1 cellular context compared by ENCODE assay signal in the genomic region with DNA sequence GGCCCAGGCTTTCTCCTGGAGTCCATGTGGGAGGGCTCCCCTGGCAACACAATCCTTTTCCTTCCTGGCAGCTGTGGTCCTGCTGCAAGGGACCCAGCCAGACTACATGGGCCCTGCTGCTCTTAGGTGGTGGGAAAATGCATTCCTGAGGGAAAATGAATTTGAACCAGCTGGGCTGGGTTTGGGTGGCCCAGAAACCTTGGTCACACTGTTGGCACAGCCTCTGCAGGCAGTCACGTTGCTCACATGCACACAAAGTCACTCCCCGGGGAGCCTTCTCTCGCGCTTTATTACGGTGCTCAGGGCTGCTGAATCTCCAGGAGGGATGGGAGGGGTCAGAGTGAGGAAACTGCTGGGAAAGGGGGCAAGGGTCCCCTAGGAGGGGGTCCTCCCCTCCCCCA.
TF ChIP-seq lines count a peak whose summit lies in the region.

No MANE protein-coding gene starts in this region.

TF ChIP-seq in liver, 16 proteins besides CTCF, POLR2A, EP300 and RAD21:
- TF ChIP-seq, protein P1, sequence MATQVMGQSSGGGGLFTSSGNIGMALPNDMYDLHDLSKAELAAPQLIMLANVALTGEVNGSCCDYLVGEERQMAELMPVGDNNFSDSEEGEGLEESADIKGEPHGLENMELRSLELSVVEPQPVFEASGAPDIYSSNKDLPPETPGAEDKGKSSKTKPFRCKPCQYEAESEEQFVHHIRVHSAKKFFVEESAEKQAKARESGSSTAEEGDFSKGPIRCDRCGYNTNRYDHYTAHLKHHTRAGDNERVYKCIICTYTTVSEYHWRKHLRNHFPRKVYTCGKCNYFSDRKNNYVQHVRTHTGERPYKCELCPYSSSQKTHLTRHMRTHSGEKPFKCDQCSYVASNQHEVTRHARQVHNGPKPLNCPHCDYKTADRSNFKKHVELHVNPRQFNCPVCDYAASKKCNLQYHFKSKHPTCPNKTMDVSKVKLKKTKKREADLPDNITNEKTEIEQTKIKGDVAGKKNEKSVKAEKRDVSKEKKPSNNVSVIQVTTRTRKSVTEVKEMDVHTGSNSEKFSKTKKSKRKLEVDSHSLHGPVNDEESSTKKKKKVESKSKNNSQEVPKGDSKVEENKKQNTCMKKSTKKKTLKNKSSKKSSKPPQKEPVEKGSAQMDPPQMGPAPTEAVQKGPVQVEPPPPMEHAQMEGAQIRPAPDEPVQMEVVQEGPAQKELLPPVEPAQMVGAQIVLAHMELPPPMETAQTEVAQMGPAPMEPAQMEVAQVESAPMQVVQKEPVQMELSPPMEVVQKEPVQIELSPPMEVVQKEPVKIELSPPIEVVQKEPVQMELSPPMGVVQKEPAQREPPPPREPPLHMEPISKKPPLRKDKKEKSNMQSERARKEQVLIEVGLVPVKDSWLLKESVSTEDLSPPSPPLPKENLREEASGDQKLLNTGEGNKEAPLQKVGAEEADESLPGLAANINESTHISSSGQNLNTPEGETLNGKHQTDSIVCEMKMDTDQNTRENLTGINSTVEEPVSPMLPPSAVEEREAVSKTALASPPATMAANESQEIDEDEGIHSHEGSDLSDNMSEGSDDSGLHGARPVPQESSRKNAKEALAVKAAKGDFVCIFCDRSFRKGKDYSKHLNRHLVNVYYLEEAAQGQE (IDR thresholded peaks at IDR 0.05) = no peak
- TF ChIP-seq SP1 (IDR thresholded peaks at IDR 0.05) = no peak
- TF ChIP-seq RXRA (IDR thresholded peaks at IDR 0.05) = peak in 1 of 2 donors; percentile 44
- no peak for TF ChIP-seq YY1 (IDR thresholded peaks at IDR 0.05)
- TF ChIP-seq, protein P2, sequence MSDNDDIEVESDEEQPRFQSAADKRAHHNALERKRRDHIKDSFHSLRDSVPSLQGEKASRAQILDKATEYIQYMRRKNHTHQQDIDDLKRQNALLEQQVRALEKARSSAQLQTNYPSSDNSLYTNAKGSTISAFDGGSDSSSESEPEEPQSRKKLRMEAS (IDR thresholded peaks at IDR 0.05) = no peak
- TF ChIP-seq TAF1 (conservative IDR thresholded peaks at IDR 0.05) = no peak
- TF ChIP-seq NR2F2 (IDR thresholded peaks at IDR 0.05) = no peak
- TF ChIP-seq HNF4A (conservative IDR thresholded peaks at IDR 0.05) = peak in 1 of 2 donors; percentile 29
- TF ChIP-seq FOXA2 (IDR thresholded peaks at IDR 0.05) = no peak
- TF ChIP-seq JUND (IDR thresholded peaks at IDR 0.05) = no peak
